8 cellular contexts compared by ENCODE assay signal in genomic region chrX:57909595-57910286, GRCh38. TPM values are rescaled to one million over a fixed set of nuclear protein-coding genes. Genes with fewer than 3 reads are reported as not detected.
DNase-seq lines count a peak whose midpoint lies in the region; ATAC-seq, FAIRE-seq and TF ChIP-seq lines count a peak whose summit lies in the region.
"Not testable (repeated sequence)": the region's sequence is repeated elsewhere in the genome, so short reads cannot be mapped to it uniquely, and the experiment has no call there.

No MANE protein-coding gene starts in this region.

- intact Hi-C loops in Right ventricle myocardium inferior (cut with DNase I): loop anchor here (10.0 kb wide), 1 partner anchor 315 kb away; the partner anchor contains the start of gene ZXDB
- intact Hi-C loops in pancreas (cut with DNase I); uterus (cut with DNase I; ENCODE audit: low total_unique reads): not testable (repeated sequence)

- in situ Hi-C loops in astrocyte of the cerebellum (cut with HindIII; ENCODE audit: low sequenced_read_pairs): not testable (repeated sequence)

- H3K36me3 Mint-ChIP-seq in T-helper 1 cell treated with Interleukin-12 subunit alpha and Interleukin-12 subunit beta and Interleukin-4 antibody, amounts not matched to agents 30 μg/mL and 1 μg/mL, for 36 hours (ENCODE audit: low read depth): not testable (repeated sequence)

- H3K9me3 Mint-ChIP-seq in T-helper 1 cell treated with Interleukin-12 subunit alpha and Interleukin-12 subunit beta and Interleukin-4 antibody, amounts not matched to agents 30 μg/mL and 1 μg/mL, for 36 hours: not testable (repeated sequence)

- H3K27me3 Mint-ChIP-seq in T-helper 1 cell treated with Interleukin-12 subunit alpha and Interleukin-12 subunit beta and Interleukin-4 antibody, amounts not matched to agents 30 μg/mL and 1 μg/mL, for 36 hours (ENCODE audit: low read depth): not testable (repeated sequence)

- H3K27ac ChIP-seq in HUES64 (ENCODE audit: low read depth, low read length): not testable (repeated sequence)
- H3K27ac ChIP-seq in pancreas (peak overlapping the region; percentile 67 to 94 (median 84)), uterus (peak overlapping the region; percentile 91 to 96)

- peak; percentile 65 for ATAC-seq in GM18517 (IDR thresholded peaks at IDR 0.05; ENCODE audit: unreplicated experiment)
- peak; percentile 91 for ATAC-seq in Right ventricle myocardium inferior
- peak; percentile 85 to 90 (median 89) for ATAC-seq in pancreas

- not testable (repeated sequence) for FAIRE-seq in pancreas (lab: Jason Lieb, UNC)

- H3K27ac Mint-ChIP-seq in T-helper 1 cell treated with Interleukin-12 subunit alpha and Interleukin-12 subunit beta and Interleukin-4 antibody, amounts not matched to agents 30 μg/mL and 1 μg/mL, for 36 hours: not testable (repeated sequence)

- H3K9me3 ChIP-seq in HUES64 (ENCODE audit: insufficient read depth, low read depth, low read length): peaks cover 13% of the 10 kb centered on the region; the same call in 1 of the 2 replicates
- not testable (repeated sequence) for H3K9me3 ChIP-seq in pancreas, uterus

- H3K4me3 ChIP-seq in HFF-Myc (replicated peaks; ENCODE audit: low read depth, low read length) (peak overlapping the region; percentile 43), HUES64 (ENCODE audit: low read length) (peak overlapping the region; percentile 34), astrocyte of the cerebellum (ENCODE audit: low read depth, low read length) (peak overlapping the region; percentile 39), pancreas (peak overlapping the region; percentile 20 to 48 (median 36)), uterus (peak overlapping the region; percentile 29 to 45)

- TF ChIP-seq CTCF in HFF-Myc (IDR thresholded peaks at IDR 0.05; ENCODE audit: low read depth, low read length, missing control alignments); astrocyte of the cerebellum (IDR thresholded peaks at IDR 0.05; ENCODE audit: low read depth, low read length, missing control alignments); pancreas (IDR thresholded peaks at IDR 0.05); uterus (IDR thresholded peaks at IDR 0.05): not testable (repeated sequence)

- H3K4me1 ChIP-seq in HUES64 (ENCODE audit: insufficient read depth, low read length); uterus: not testable (repeated sequence)
- H3K4me1 ChIP-seq in pancreas: peaks cover 0 to 20% (median 5%) of the 10 kb centered on the region in 3 donors

- peak overlapping the region; percentile 4 for H3K4me3 Mint-ChIP-seq in T-helper 1 cell treated with Interleukin-12 subunit alpha and Interleukin-12 subunit beta and Interleukin-4 antibody, amounts not matched to agents 30 μg/mL and 1 μg/mL, for 36 hours

- H3K4me1 Mint-ChIP-seq in T-helper 1 cell treated with Interleukin-12 subunit alpha and Interleukin-12 subunit beta and Interleukin-4 antibody, amounts not matched to agents 30 μg/mL and 1 μg/mL, for 36 hours (ENCODE audit: low read depth): peaks cover 31% of the 10 kb centered on the region

- 93% methylated on average over 52 of the region's 72 CpGs for WGBS in HUES64
- WGBS in pancreas, 2 donors: 1 to 31% methylated on average over 49 to 52 of the region's 72 CpGs

- not testable (repeated sequence) for H3K27me3 ChIP-seq in HUES64 (ENCODE audit: insufficient read depth, low read length); pancreas; uterus

- H3K9ac ChIP-seq in HUES64 (ENCODE audit: low read depth, low read length): not testable (repeated sequence)

- not testable (repeated sequence) for TF ChIP-seq POLR2A in uterus (IDR thresholded peaks at IDR 0.05)

- not testable (repeated sequence) for H3K36me3 ChIP-seq in HUES64 (ENCODE audit: insufficient read depth, low read length); pancreas; uterus

- DNase-seq in HFF-Myc (ENCODE audit: extremely low read depth, low read depth); astrocyte of the cerebellum (ENCODE audit: low read depth): not testable (repeated sequence)
- DNase-seq in Right ventricle myocardium inferior (ENCODE audit: missing footprints) (peak; percentile 74), pancreas (peak; percentile 26 to 72 (median 52)), uterus (peak in 1 of 2 donors; percentile 29)

RNA-seq across cellular contexts. Expression of gene ZXDA, which starts 0.5 kb away (rescaled TPM):
- polyA plus RNA-seq in HUES64 (2013, experiment 1 of 2): 0.40 TPM
- polyA plus RNA-seq in HUES64 (2013, experiment 2 of 2): 0.57 TPM
- total RNA-seq in Right ventricle myocardium inferior: 3.9 TPM
- total RNA-seq in pancreas: 1 to 10 TPM; 2.9 to 3.7 (median 3.2) TPM
- polyA plus RNA-seq in pancreas: 1 to 10 TPM in 1 of 2 donors, under 1 TPM in 1; 0.57 to 1.3 TPM
- 10 to 100 TPM in 2 of 4 donors, 1 to 10 TPM in 2; 4.4 to 19.9 (median 12.1) TPM for total RNA-seq in uterus
